Comparison of ENCODE assay signal across 1 cellular context in the genomic region with DNA sequence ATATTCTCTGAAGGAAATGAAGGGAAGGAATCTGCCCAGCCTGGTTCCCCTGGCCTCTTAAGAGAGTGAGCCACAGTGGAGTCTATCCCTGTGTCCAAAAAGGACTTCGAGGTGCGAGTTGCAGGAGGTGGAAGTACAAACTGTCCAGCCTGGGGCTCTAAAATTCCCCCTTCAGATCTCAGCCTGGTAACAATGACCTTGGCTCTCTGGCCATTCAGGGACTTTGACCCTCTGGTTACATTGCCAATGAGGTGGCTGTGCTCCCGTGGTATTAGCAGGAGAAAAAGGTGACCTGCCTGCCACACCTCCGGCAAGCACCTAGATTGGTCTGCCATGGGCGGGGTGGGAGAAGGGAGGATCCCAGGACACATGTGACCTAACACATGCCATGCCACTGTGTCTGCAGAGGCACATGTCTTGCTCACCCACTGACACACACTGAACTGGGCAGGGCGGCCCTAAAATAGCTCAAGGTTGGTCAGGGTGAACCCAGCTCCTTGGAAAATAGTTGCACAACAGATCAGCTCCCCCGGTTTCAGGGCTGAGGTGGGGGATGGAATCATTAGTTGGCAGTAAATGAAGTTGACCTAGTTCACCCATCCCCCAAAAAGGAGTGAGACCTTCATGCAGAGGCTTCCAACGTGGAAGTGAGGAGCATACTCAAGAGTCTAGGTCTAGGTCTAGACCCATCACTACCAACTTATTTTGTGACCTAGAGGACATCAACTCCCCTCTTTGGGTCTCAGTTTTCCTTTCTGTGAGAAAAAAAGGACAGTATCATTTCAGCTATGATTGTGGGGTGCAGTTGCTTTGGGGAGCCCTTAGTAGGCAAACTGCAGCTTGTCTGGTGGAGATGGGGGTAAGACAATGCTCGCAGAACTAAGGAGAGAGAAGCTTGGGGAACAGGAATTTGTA.
TF ChIP-seq lines count a peak whose summit lies in the region.

No MANE protein-coding gene starts in this region.

TF ChIP-seq in HepG2, 621 proteins besides CTCF, POLR2A, EP300 and RAD21 (continued from another document and continues in another):
- TF ChIP-seq ZNF563 (CRISPR knock-in tag; IDR thresholded peaks at IDR 0.05): peak; percentile 87; the same call in 1 of the 2 replicates
- TF ChIP-seq, protein P1, sequence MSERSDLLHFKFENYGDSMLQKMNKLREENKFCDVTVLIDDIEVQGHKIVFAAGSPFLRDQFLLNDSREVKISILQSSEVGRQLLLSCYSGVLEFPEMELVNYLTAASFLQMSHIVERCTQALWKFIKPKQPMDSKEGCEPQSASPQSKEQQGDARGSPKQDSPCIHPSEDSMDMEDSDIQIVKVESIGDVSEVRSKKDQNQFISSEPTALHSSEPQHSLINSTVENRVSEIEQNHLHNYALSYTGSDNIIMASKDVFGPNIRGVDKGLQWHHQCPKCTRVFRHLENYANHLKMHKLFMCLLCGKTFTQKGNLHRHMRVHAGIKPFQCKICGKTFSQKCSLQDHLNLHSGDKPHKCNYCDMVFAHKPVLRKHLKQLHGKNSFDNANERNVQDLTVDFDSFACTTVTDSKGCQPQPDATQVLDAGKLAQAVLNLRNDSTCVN (CRISPR knock-in tag; IDR thresholded peaks at IDR 0.05; ENCODE audit: borderline replicate concordance): peak; percentile 96
- TF ChIP-seq ZNF207 (IDR thresholded peaks at IDR 0.05; ENCODE audit: borderline replicate concordance): no peak
- no peak for TF ChIP-seq RBM22 (optimal IDR thresholded peaks at IDR 0.05; ENCODE audit: low read length)
- TF ChIP-seq, protein P2, sequence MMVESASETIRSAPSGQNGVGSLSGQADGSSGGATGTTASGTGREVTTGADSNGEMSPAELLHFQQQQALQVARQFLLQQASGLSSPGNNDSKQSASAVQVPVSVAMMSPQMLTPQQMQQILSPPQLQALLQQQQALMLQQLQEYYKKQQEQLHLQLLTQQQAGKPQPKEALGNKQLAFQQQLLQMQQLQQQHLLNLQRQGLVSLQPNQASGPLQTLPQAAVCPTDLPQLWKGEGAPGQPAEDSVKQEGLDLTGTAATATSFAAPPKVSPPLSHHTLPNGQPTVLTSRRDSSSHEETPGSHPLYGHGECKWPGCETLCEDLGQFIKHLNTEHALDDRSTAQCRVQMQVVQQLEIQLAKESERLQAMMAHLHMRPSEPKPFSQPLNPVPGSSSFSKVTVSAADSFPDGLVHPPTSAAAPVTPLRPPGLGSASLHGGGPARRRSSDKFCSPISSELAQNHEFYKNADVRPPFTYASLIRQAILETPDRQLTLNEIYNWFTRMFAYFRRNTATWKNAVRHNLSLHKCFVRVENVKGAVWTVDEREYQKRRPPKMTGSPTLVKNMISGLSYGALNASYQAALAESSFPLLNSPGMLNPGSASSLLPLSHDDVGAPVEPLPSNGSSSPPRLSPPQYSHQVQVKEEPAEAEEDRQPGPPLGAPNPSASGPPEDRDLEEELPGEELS (CRISPR knock-in tag; IDR thresholded peaks at IDR 0.05): peak; percentile 83
- no peak for TF ChIP-seq ZNF883 (CRISPR knock-in tag; IDR thresholded peaks at IDR 0.05; ENCODE audit: not compliant biosample characterization)
- no peak for TF ChIP-seq NONO (IDR thresholded peaks at IDR 0.05)
- no peak; the same call in 1 of the 2 replicates for TF ChIP-seq NONO (CRISPR knock-in tag; conservative IDR thresholded peaks at IDR 0.05)
- TF ChIP-seq ZNF768 (CRISPR knock-in tag; IDR thresholded peaks at IDR 0.05): no peak
- TF ChIP-seq ZNF614 (CRISPR knock-in tag; IDR thresholded peaks at IDR 0.05; ENCODE audit: borderline replicate concordance): no peak; the same call in 1 of the 2 replicates
- peak; percentile 99 for TF ChIP-seq ARNTL (CRISPR knock-in tag; IDR thresholded peaks at IDR 0.05)
- no peak for TF ChIP-seq ZFP82 (CRISPR knock-in tag; IDR thresholded peaks at IDR 0.05; ENCODE audit: borderline replicate concordance)
- TF ChIP-seq HNRNPLL (IDR thresholded peaks at IDR 0.05; ENCODE audit: low read depth, low read length, poor library complexity, severe bottlenecking): no peak
- TF ChIP-seq SMC3 (IDR thresholded peaks at IDR 0.05; ENCODE audit: low read length): peak; percentile 3; the same call in 1 of the 2 replicates
- TF ChIP-seq, protein P3, sequence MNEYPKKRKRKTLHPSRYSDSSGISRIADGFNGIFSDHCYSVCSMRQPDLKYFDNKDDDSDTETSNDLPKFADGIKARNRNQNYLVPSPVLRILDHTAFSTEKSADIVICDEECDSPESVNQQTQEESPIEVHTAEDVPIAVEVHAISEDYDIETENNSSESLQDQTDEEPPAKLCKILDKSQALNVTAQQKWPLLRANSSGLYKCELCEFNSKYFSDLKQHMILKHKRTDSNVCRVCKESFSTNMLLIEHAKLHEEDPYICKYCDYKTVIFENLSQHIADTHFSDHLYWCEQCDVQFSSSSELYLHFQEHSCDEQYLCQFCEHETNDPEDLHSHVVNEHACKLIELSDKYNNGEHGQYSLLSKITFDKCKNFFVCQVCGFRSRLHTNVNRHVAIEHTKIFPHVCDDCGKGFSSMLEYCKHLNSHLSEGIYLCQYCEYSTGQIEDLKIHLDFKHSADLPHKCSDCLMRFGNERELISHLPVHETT (CRISPR knock-in tag; conservative IDR thresholded peaks at IDR 0.05): no peak; the same call in 1 of the 2 replicates
- TF ChIP-seq, protein P4, sequence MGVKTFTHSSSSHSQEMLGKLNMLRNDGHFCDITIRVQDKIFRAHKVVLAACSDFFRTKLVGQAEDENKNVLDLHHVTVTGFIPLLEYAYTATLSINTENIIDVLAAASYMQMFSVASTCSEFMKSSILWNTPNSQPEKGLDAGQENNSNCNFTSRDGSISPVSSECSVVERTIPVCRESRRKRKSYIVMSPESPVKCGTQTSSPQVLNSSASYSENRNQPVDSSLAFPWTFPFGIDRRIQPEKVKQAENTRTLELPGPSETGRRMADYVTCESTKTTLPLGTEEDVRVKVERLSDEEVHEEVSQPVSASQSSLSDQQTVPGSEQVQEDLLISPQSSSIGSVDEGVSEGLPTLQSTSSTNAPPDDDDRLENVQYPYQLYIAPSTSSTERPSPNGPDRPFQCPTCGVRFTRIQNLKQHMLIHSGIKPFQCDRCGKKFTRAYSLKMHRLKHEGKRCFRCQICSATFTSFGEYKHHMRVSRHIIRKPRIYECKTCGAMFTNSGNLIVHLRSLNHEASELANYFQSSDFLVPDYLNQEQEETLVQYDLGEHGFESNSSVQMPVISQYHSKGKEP (CRISPR knock-in tag; IDR thresholded peaks at IDR 0.05): no peak
- TF ChIP-seq AGO2 (optimal IDR thresholded peaks at IDR 0.05; ENCODE audit: low read depth, low read length): no peak
- TF ChIP-seq, protein P5, sequence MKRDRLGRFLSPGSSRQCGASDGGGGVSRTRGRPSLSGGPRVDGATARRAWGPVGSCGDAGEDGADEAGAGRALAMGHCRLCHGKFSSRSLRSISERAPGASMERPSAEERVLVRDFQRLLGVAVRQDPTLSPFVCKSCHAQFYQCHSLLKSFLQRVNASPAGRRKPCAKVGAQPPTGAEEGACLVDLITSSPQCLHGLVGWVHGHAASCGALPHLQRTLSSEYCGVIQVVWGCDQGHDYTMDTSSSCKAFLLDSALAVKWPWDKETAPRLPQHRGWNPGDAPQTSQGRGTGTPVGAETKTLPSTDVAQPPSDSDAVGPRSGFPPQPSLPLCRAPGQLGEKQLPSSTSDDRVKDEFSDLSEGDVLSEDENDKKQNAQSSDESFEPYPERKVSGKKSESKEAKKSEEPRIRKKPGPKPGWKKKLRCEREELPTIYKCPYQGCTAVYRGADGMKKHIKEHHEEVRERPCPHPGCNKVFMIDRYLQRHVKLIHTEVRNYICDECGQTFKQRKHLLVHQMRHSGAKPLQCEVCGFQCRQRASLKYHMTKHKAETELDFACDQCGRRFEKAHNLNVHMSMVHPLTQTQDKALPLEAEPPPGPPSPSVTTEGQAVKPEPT (CRISPR knock-in tag; IDR thresholded peaks at IDR 0.05; ENCODE audit: low read depth): peak; percentile 84; the same call in 1 of the 2 replicates
- peak; percentile 95 for TF ChIP-seq MED1 (CRISPR knock-in tag; IDR thresholded peaks at IDR 0.05)
- peak; percentile 93 for TF ChIP-seq KLF12 (CRISPR knock-in tag; IDR thresholded peaks at IDR 0.05; ENCODE audit: borderline replicate concordance)
- peak; percentile 75; the same call in 1 of the 2 replicates for TF ChIP-seq DNMT3B (CRISPR knock-in tag; conservative IDR thresholded peaks at IDR 0.05)
- TF ChIP-seq ZNF777 (CRISPR knock-in tag; IDR thresholded peaks at IDR 0.05): 0 out of 2 replicates have a peak, but pooled peaks have one; percentile 4
- TF ChIP-seq ZNF816 (CRISPR knock-in tag; IDR thresholded peaks at IDR 0.05; ENCODE audit: borderline replicate concordance): no peak; the same call in 1 of the 2 replicates
- TF ChIP-seq KLF13 (CRISPR knock-in tag; IDR thresholded peaks at IDR 0.05): no peak
- TF ChIP-seq FLYWCH1 (CRISPR knock-in tag; IDR thresholded peaks at IDR 0.05): 0 out of 2 replicates have a peak, but pooled peaks have one; percentile 12
- TF ChIP-seq ZNF382 (CRISPR knock-in tag; IDR thresholded peaks at IDR 0.05; ENCODE audit: borderline replicate concordance): no peak
- TF ChIP-seq ZNF546 (CRISPR knock-in tag; conservative IDR thresholded peaks at IDR 0.05): no peak
- TF ChIP-seq KDM5B (CRISPR knock-in tag; IDR thresholded peaks at IDR 0.05; ENCODE audit: borderline replicate concordance): peak; percentile 97
- 0 out of 2 replicates have a peak, but pooled peaks have one; percentile 26 for TF ChIP-seq MEIS1 (CRISPR knock-in tag; IDR thresholded peaks at IDR 0.05; ENCODE audit: borderline replicate concordance)
- peak; percentile 80 for TF ChIP-seq ZNF20 (CRISPR knock-in tag; IDR thresholded peaks at IDR 0.05)
- TF ChIP-seq, protein P6, sequence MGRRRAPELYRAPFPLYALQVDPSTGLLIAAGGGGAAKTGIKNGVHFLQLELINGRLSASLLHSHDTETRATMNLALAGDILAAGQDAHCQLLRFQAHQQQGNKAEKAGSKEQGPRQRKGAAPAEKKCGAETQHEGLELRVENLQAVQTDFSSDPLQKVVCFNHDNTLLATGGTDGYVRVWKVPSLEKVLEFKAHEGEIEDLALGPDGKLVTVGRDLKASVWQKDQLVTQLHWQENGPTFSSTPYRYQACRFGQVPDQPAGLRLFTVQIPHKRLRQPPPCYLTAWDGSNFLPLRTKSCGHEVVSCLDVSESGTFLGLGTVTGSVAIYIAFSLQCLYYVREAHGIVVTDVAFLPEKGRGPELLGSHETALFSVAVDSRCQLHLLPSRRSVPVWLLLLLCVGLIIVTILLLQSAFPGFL (CRISPR knock-in tag; IDR thresholded peaks at IDR 0.05): no peak
- peak; percentile 66; the same call in 1 of the 2 replicates for TF ChIP-seq MTA1 (CRISPR knock-in tag; IDR thresholded peaks at IDR 0.05; ENCODE audit: borderline replicate concordance)
- peak; percentile 36 for TF ChIP-seq ZNF629 (CRISPR knock-in tag; conservative IDR thresholded peaks at IDR 0.05)
- peak; percentile 78; the same call in 1 of the 2 replicates for TF ChIP-seq ZNF557 (CRISPR knock-in tag; IDR thresholded peaks at IDR 0.05)
- TF ChIP-seq ZNF256 (CRISPR knock-in tag; conservative IDR thresholded peaks at IDR 0.05): no peak
- TF ChIP-seq ZNF660 (CRISPR knock-in tag; IDR thresholded peaks at IDR 0.05; ENCODE audit: borderline replicate concordance, low read depth): 0 out of 2 replicates have a peak, but pooled peaks have one; percentile 90
- TF ChIP-seq SP140L (CRISPR knock-in tag; IDR thresholded peaks at IDR 0.05; ENCODE audit: borderline replicate concordance): no peak
- TF ChIP-seq, protein P7, sequence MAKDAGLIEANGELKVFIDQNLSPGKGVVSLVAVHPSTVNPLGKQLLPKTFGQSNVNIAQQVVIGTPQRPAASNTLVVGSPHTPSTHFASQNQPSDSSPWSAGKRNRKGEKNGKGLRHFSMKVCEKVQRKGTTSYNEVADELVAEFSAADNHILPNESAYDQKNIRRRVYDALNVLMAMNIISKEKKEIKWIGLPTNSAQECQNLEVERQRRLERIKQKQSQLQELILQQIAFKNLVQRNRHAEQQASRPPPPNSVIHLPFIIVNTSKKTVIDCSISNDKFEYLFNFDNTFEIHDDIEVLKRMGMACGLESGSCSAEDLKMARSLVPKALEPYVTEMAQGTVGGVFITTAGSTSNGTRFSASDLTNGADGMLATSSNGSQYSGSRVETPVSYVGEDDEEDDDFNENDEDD (CRISPR knock-in tag; IDR thresholded peaks at IDR 0.05; ENCODE audit: borderline replicate concordance): peak; percentile 82
- no peak for TF ChIP-seq ZBTB8A (CRISPR knock-in tag; IDR thresholded peaks at IDR 0.05; ENCODE audit: borderline replicate concordance, low read depth)
- TF ChIP-seq JUND (CRISPR knock-in tag; IDR thresholded peaks at IDR 0.05): peak; percentile 76; the same call in 1 of the 2 replicates
- TF ChIP-seq, protein P8, sequence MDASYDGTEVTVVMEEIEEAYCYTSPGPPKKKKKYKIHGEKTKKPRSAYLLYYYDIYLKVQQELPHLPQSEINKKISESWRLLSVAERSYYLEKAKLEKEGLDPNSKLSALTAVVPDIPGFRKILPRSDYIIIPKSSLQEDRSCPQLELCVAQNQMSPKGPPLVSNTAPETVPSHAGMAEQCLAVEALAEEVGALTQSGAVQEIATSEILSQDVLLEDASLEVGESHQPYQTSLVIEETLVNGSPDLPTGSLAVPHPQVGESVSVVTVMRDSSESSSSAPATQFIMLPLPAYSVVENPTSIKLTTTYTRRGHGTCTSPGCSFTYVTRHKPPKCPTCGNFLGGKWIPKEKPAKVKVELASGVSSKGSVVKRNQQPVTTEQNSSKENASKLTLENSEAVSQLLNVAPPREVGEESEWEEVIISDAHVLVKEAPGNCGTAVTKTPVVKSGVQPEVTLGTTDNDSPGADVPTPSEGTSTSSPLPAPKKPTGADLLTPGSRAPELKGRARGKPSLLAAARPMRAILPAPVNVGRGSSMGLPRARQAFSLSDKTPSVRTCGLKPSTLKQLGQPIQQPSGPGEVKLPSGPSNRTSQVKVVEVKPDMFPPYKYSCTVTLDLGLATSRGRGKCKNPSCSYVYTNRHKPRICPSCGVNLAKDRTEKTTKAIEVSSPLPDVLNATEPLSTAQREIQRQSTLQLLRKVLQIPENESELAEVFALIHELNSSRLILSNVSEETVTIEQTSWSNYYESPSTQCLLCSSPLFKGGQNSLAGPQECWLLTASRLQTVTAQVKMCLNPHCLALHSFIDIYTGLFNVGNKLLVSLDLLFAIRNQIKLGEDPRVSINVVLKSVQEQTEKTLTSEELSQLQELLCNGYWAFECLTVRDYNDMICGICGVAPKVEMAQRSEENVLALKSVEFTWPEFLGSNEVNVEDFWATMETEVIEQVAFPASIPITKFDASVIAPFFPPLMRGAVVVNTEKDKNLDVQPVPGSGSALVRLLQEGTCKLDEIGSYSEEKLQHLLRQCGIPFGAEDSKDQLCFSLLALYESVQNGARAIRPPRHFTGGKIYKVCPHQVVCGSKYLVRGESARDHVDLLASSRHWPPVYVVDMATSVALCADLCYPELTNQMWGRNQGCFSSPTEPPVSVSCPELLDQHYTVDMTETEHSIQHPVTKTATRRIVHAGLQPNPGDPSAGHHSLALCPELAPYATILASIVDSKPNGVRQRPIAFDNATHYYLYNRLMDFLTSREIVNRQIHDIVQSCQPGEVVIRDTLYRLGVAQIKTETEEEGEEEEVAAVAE (CRISPR knock-in tag; IDR thresholded peaks at IDR 0.05; ENCODE audit: borderline replicate concordance): peak; percentile 58
- TF ChIP-seq PPARG (CRISPR knock-in tag; conservative IDR thresholded peaks at IDR 0.05): 0 out of 2 replicates have a peak, but pooled peaks have one; percentile 25
- TF ChIP-seq GFI1 (CRISPR knock-in tag; IDR thresholded peaks at IDR 0.05; ENCODE audit: borderline replicate concordance): 0 out of 2 replicates have a peak, but pooled peaks have one; percentile 59
- TF ChIP-seq ZNF510 (CRISPR knock-in tag; IDR thresholded peaks at IDR 0.05; ENCODE audit: low read depth): peak; percentile 64
- TF ChIP-seq PHF5A (CRISPR knock-in tag; IDR thresholded peaks at IDR 0.05; ENCODE audit: low read depth, unreplicated experiment): no peak
- 0 out of 2 replicates have a peak, but pooled peaks have one; percentile 30 for TF ChIP-seq XBP1 (CRISPR knock-in tag; IDR thresholded peaks at IDR 0.05)
- TF ChIP-seq ZMYM3 (CRISPR knock-in tag; IDR thresholded peaks at IDR 0.05): peak; percentile 83
- TF ChIP-seq NRL (CRISPR knock-in tag; IDR thresholded peaks at IDR 0.05; ENCODE audit: borderline replicate concordance): peak; percentile 90
- no peak for TF ChIP-seq ATRX (CRISPR knock-in tag; IDR thresholded peaks at IDR 0.05; ENCODE audit: borderline replicate concordance)
